Comparison of ENCODE assay signal across 27 cellular contexts in the genomic region with DNA sequence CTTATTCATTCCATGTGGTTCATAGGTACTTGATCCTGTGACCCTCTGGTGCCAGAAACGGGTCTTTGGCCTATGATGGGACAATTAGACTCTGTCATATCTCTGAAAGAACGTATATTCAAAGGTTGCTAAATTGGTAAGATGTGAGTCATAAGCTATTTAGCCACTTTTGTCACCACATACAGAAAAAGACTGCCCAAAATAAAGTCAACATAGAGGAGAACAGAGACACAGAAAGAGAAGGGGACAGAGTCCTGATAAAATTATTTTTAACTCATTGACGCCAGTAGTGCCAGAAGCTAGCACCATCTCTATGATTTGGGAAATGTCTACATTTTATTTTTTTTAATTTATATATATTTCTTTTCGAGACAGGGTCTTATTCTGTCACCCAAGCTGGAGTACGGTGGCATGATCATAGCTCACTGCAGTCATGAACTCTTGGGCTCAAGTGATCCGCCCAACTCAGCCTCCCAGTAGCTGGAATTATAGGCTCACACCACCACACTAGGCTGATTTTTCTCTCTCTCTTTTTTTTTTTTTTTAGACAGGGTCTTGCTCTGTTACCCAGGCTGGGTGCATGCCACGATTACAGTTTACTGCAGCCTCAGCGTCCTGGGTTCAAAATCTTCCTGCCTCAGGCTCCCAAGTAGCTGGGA.
DNase-seq lines count a peak whose midpoint lies in the region; ATAC-seq, FAIRE-seq and TF ChIP-seq lines count a peak whose summit lies in the region.
"Had no signal": no experiment of that assay in that cellular context is flagged by ENCODE, and none has a peak within 500 bp of the region (broad histone marks: within the 10 kb centered on the region; RNA-seq: fewer than 3 reads in every experiment).

No MANE protein-coding gene starts in this region.

- H3K79me2 ChIP-seq in PC-9 (ENCODE audit: low read depth) = peaks cover 14% of the 10 kb centered on the region; the same call in 1 of the 2 replicates

- TSS peak; percentile 7 for BruUV-seq in PC-9 (replicated peaks; lab: Mats Ljungman, UMichigan)

- H3K9me3 ChIP-seq in PC-9 (ENCODE audit: insufficient read depth, low read depth) = no peaks in the 10 kb centered on the region
- H3K9me3 ChIP-seq: mucosa of descending colon, pancreas, SJSA1 had no signal

- CTCF ChIA-PET in PC-9 (lab: Charles Lee) = no interaction called here

- H3K4me1 ChIP-seq in PC-9 (replicated peaks; ENCODE audit: insufficient read depth) = no peaks in the 10 kb centered on the region
- H3K4me1 ChIP-seq: lower lobe of right lung, pancreas, SJSA1, spleen, upper lobe of left lung had no signal

- H3K4me2 ChIP-seq in PC-9 = no peak overlapping the region
- H3K4me2 ChIP-seq: KMS-11 had no signal

- FAIRE-seq in GM19239 (lab: Jason Lieb, UNC) = peak; percentile 8
- peak; percentile 5 for FAIRE-seq in islet of Langerhans (lab: Jason Lieb, UNC)
- FAIRE-seq: GM12878, kidney, pancreas had no signal

- no peak overlapping the region for H3K4me3 ChIP-seq in PC-9
- H3K4me3 ChIP-seq: GM12878, lower lobe of right lung, mucosa of descending colon, pancreas, SJSA1, spleen, upper lobe of left lung had no signal

- no peaks in the 10 kb centered on the region for H3K9me2 ChIP-seq in PC-9 (ENCODE audit: insufficient read depth)

- intact Hi-C loops in PC-9 (cut with micrococcal nuclease; ENCODE audit: unreplicated experiment) = no loop called here

- no peak overlapping the region for H3K27ac ChIP-seq in PC-9
- H3K27ac ChIP-seq: brain microvascular endothelial cell, C4-2B, KMS-11, lower lobe of right lung, pancreas, SJSA1, spleen, upper lobe of left lung had no signal

- H3K27me3 ChIP-seq in PC-9 (ENCODE audit: insufficient read depth, low read depth) = no peaks in the 10 kb centered on the region
- H3K27me3 ChIP-seq: brain microvascular endothelial cell, pancreas, SJSA1, spleen, upper lobe of left lung had no signal

- no peak for TF ChIP-seq CTCF in PC-9 (conservative IDR thresholded peaks at IDR 0.05)

- no peak for ATAC-seq in GM18517 (IDR thresholded peaks at IDR 0.05; ENCODE audit: unreplicated experiment)
- ATAC-seq: GM12878, HCT116, lower lobe of right lung, mucosa of descending colon, pancreas had no signal

- H3F3A ChIP-seq in PC-9 (ENCODE audit: insufficient read depth, low read depth) = no peaks in the 10 kb centered on the region; the same call in 1 of the 2 replicates

- H2AFZ ChIP-seq in PC-9 = no peak overlapping the region

- POLR2A ChIA-PET in PC-9 (lab: Charles Lee; ENCODE audit: unreplicated experiment) = no interaction called here

- H4K20me1 ChIP-seq in PC-9 (ENCODE audit: insufficient read depth) = peaks cover 5% of the 10 kb centered on the region; the same call in 1 of the 2 replicates

- H3K36me3 ChIP-seq in PC-9 (ENCODE audit: low read depth) = 0 out of 2 replicates have a peak, but pooled peaks cover 3% of the 10 kb centered on the region

- DNase-seq in EH (ENCODE audit: low read depth) (peak; percentile 32), GM19239 (ENCODE audit: insufficient read length, low spot score) (no peak), PC-9 (no peak), T-helper 9 cell (no peak)
- no peak for DNase-seq in activated CD4-positive, alpha-beta T cell treated with anti-CD3 and anti-CD28 coated beads for 48 hours
- DNase-seq: activated T-cell treated with anti-CD3 and anti-CD28 coated beads, Interleukin-2, amount 50 U/mL, for 1 hour; brain microvascular endothelial cell; glutamatergic neuron; kidney; lower lobe of right lung; mucosa of descending colon; NCI-H1694; NCI-H2171; NCI-H510A treated with DMSO at 0.1 percent for 48 hours; nephron progenitor cell; pancreas; right cardiac atrium; spleen; T-helper 1 cell; upper lobe of left lung had no signal
